20 cellular contexts compared by ENCODE assay signal in genomic region chr14:43204816-43205215, GRCh38.
A peak's percentile ranks its signal among the peaks of the same experiment; 100 is the strongest.
DNase-seq lines count a peak whose midpoint lies in the region; ATAC-seq and TF ChIP-seq lines count a peak whose summit lies in the region.
"Had no signal": no experiment of that assay in that cellular context is flagged by ENCODE, and none has a peak within 500 bp of the region (broad histone marks: within the 10 kb centered on the region; RNA-seq: fewer than 3 reads in every experiment).

No MANE protein-coding gene starts in this region.

- H2AFZ ChIP-seq in Karpas-422 (ENCODE audit: low read length), result peak overlapping the region; percentile 72

- H3K9me2 ChIP-seq in Karpas-422 (replicated peaks; ENCODE audit: insufficient read depth, low read length), result no peaks in the 10 kb centered on the region

- TF ChIP-seq CTCF in choroid plexus epithelial cell (conservative IDR thresholded peaks at IDR 0.05; ENCODE audit: low read depth, low read length) (no peak), kidney epithelial cell (IDR thresholded peaks at IDR 0.05; ENCODE audit: insufficient read depth, low read length, poor library complexity, severe bottlenecking) (no peak), retinal pigment epithelial cell (conservative IDR thresholded peaks at IDR 0.05; ENCODE audit: low read depth, low read length) (no peak)

- H3K4me1 ChIP-seq in Karpas-422 (ENCODE audit: low read length), result peaks cover 4% of the 10 kb centered on the region; the same call in 1 of the 2 replicates
- H3K4me1 ChIP-seq: A549, BE2C, Peyer's patch had no signal

- H3K4me2 ChIP-seq in Karpas-422 (ENCODE audit: low read depth, low read length, poor library complexity, severe bottlenecking), result no peak overlapping the region
- H3K4me2 ChIP-seq: A549 had no signal

- peak overlapping the region; percentile 9; the same call in 1 of the 2 replicates for H3K4me3 ChIP-seq in Karpas-422 (ENCODE audit: low read length)
- H3K4me3 ChIP-seq in choroid plexus epithelial cell (ENCODE audit: low read depth, low read length), result no peak overlapping the region
- no peak overlapping the region for H3K4me3 ChIP-seq in kidney epithelial cell (ENCODE audit: low read depth, low read length)
- no peak overlapping the region for H3K4me3 ChIP-seq in retinal pigment epithelial cell (ENCODE audit: low read length)
- H3K4me3 ChIP-seq: A549, K562, Peyer's patch had no signal

- H3K27me3 ChIP-seq in Karpas-422 (ENCODE audit: low read length) (no peaks in the 10 kb centered on the region), kidney epithelial cell (ENCODE audit: control insufficient read depth, insufficient read depth, low read length) (no peaks in the 10 kb centered on the region)
- H3K27me3 ChIP-seq: BE2C, Peyer's patch had no signal

- DNase-seq in Karpas-422, result no peak
- DNase-seq in choroid plexus epithelial cell (ENCODE audit: low read depth), result peak; percentile 30
- DNase-seq in kidney epithelial cell (ENCODE audit: low read depth), result peak; percentile 5
- peak; percentile 96 for DNase-seq in retinal pigment epithelial cell (ENCODE audit: low read depth)
- DNase-seq in hepatic stellate cell (ENCODE audit: low spot score), result no peak
- DNase-seq in stimulated activated CD4-positive, alpha-beta T cell treated with anti-CD3 and anti-CD28 coated beads, Interleukin-4, amount 100 ng/mL, for 24 hours, result no peak
- DNase-seq: BE2C, DMS79, NCI-H1105, NCI-H2029 treated with DMSO at 0.1 percent for 48 hours, NCI-H2171, NCI-H446, NCI-H526, Peyer's patch had no signal

- H3K9ac ChIP-seq in Karpas-422 (ENCODE audit: low read length), result no peak overlapping the region

- H3K36me3 ChIP-seq in Karpas-422 (ENCODE audit: insufficient read depth, low read length), result no peaks in the 10 kb centered on the region
- no peaks in the 10 kb centered on the region for H3K36me3 ChIP-seq in kidney epithelial cell (ENCODE audit: control insufficient read depth, insufficient read depth, low read length)
- H3K36me3 ChIP-seq: BE2C, Peyer's patch had no signal

- H3K79me2 ChIP-seq in Karpas-422 (ENCODE audit: low read length), result no peaks in the 10 kb centered on the region

- no peak overlapping the region for H3K27ac ChIP-seq in Karpas-422 (ENCODE audit: low read length)
- H3K27ac ChIP-seq: A549, Peyer's patch had no signal

- H3K9me3 ChIP-seq in Karpas-422 (ENCODE audit: low read length), result no peaks in the 10 kb centered on the region
- H3K9me3 ChIP-seq: A549, BE2C, Peyer's patch had no signal

- ATAC-seq in GM21786 (IDR thresholded peaks at IDR 0.05; ENCODE audit: unreplicated experiment), result no peak
- no peak for ATAC-seq in GM21528 (IDR thresholded peaks at IDR 0.05; ENCODE audit: low FRiP score, unreplicated experiment)
- ATAC-seq: A549, HepG2, K562, SK-N-SH treated with all-trans-retinoic acid at 6 μM for 48 hours had no signal

- no peaks in the 10 kb centered on the region for H4K20me1 ChIP-seq in Karpas-422 (ENCODE audit: insufficient read depth, low read depth, low read length)

Comparison
In these comparisons a context has a peak if more than half of its experiments do, and no peak if none do; other contexts are left out.
1. DNase-seq: peak in choroid plexus epithelial cell (single experiment), kidney epithelial cell (single experiment) and retinal pigment epithelial cell (single experiment); none in Karpas-422 (single experiment), hepatic stellate cell (single experiment) and stimulated activated CD4-positive, alpha-beta T cell treated with anti-CD3 and anti-CD28 coated beads, Interleukin-4, amount 100 ng/mL, for 24 hours (single experiment).